8 cellular contexts compared by ENCODE assay signal in the genomic region with DNA sequence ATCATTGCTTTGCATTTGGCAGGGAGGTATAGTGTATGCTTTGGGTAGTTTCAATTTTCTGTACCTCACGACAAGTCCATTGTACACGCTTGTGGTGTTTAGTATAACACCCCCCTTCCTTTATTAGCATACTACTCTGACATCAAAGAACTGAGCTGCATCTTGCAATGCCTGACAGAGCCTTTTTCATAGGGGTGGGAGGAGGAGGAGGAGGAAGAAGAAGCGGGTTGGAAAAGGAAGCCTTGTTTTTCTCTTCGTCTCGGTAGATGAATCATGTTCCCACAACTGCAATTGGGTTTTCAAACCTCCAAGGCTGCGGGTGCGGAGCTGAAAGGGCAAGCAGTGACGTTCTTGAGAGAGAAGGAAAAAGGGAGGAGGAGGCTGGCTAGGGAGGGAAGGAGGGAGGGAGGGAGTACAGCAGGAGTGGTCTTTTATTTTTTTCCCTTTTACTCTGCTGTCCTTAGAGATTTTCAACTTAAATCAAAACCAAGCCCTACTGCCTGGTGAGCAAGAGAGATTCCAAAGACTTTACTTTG.
DNase-seq lines count a peak whose midpoint lies in the region; ATAC-seq and TF ChIP-seq lines count a peak whose summit lies in the region.

No MANE protein-coding gene starts in this region.

- TF ChIP-seq CTCF in GM10266 (IDR thresholded peaks at IDR 0.05; ENCODE audit: control insufficient read depth, insufficient read depth, low read depth, missing control alignments) (no peak), dorsolateral prefrontal cortex (IDR thresholded peaks at IDR 0.05 in 54 of 56, conservative IDR thresholded peaks at IDR 0.05 in 2 of 56; ENCODE audit: low read depth in 1 of 56, partially characterized antibody in 56 of 56) (no peak)

- no peaks in the 10 kb centered on the region for H3K27me3 Mint-ChIP-seq in memory B cell

- H3K4me3 Mint-ChIP-seq in memory B cell: no peak overlapping the region

- peaks cover 4% of the 10 kb centered on the region for H3K36me3 Mint-ChIP-seq in memory B cell

- intact Hi-C loops in dorsolateral prefrontal cortex (cut with DNase I): no loop called here

- no peaks in the 10 kb centered on the region for H3K9me3 Mint-ChIP-seq in memory B cell

- peak; percentile 45 for DNase-seq in GM10266 (ENCODE audit: extremely low spot score)
- peak; percentile 23 for DNase-seq in activated CD4-positive, alpha-beta T cell treated with anti-CD3 and anti-CD28 coated beads for 1 hour
- DNase-seq in dorsolateral prefrontal cortex: peak in 8 of 10 donors; percentile 4 to 72 (median 58)
- no peak for DNase-seq in memory B cell (ENCODE audit: low spot score in 2 of 2)
- DNase-seq in stimulated activated CD4-positive, alpha-beta T cell treated with anti-CD3 and anti-CD28 coated beads, TNF-alpha, amount 100 ng/mL, for 24 hours (ENCODE audit: low read depth in 3 of 3): peak; percentile 42 to 62 (median 42)
- DNase-seq in NCI-H2171 (lab: John Stamatoyannopoulos, UW): no peak

- no peak overlapping the region for H3K27ac Mint-ChIP-seq in memory B cell

- H3K4me3 ChIP-seq in dorsolateral prefrontal cortex: peak overlapping the region; percentile 15 to 68 (median 49)

- peaks cover 26% of the 10 kb centered on the region for H3K4me1 Mint-ChIP-seq in memory B cell

- ATAC-seq in HG03103 (IDR thresholded peaks at IDR 0.05; ENCODE audit: low read depth, unreplicated experiment): peak; percentile 60
- peak; percentile 42 for ATAC-seq in memory B cell (ENCODE audit: low read depth)
- no peak for ATAC-seq in HG03095 (IDR thresholded peaks at IDR 0.05; ENCODE audit: unreplicated experiment)

- peaks cover 0 to 17% (median 0%) of the 10 kb centered on the region in 45 donors for H3K27me3 ChIP-seq in dorsolateral prefrontal cortex

- peak overlapping the region in 49 of 59 donors; percentile 5 to 85 (median 63) for H3K27ac ChIP-seq in dorsolateral prefrontal cortex

Comparison
In these comparisons a context has a peak if more than half of its experiments do, and no peak if none do; other contexts are left out.
1. DNase-seq: peak in GM10266 (single experiment), activated CD4-positive, alpha-beta T cell treated with anti-CD3 and anti-CD28 coated beads for 1 hour (single experiment), dorsolateral prefrontal cortex (8 of 10) and stimulated activated CD4-positive, alpha-beta T cell treated with anti-CD3 and anti-CD28 coated beads, TNF-alpha, amount 100 ng/mL, for 24 hours (3 of 3); none in memory B cell (0 of 2) and NCI-H2171 (single experiment).